10 cellular contexts compared by ENCODE assay signal in genomic region chrX:42422961-42423360, GRCh38.
DNase-seq lines count a peak whose midpoint lies in the region; ATAC-seq lines count a peak whose summit lies in the region.
"Had no signal": no experiment of that assay in that cellular context is flagged by ENCODE, and none has a peak within 500 bp of the region (broad histone marks: within the 10 kb centered on the region; RNA-seq: fewer than 3 reads in every experiment).

No MANE protein-coding gene starts in this region.

- DNase-seq in EL (peak; percentile 1), M059J (ENCODE audit: low read depth) (peak; percentile 54), T1000 (lab: John Stamatoyannopoulos, UW) (peak; percentile 0), DMS79 treated with DMSO at 0.1 percent for 48 hours (lab: John Stamatoyannopoulos, UW) (no peak), NCI-H187 treated with DMSO at 0.1 percent for 48 hours (lab: John Stamatoyannopoulos, UW) (no peak)
- DNase-seq: Calu3; CD8-positive, alpha-beta T cell; DND-41; GDM1 had no signal

- no peak for ATAC-seq in GM19397 (IDR thresholded peaks at IDR 0.05; ENCODE audit: unreplicated experiment)
- ATAC-seq: CD8-positive, alpha-beta T cell had no signal

Comparison
In these comparisons a context has a peak if more than half of its experiments do, and no peak if none do; other contexts are left out.
1. DNase-seq: peak in EL (single experiment), M059J (single experiment) and T1000 (single experiment); none in DMS79 treated with DMSO at 0.1 percent for 48 hours (single experiment) and NCI-H187 treated with DMSO at 0.1 percent for 48 hours (single experiment).